In the genomic region with DNA sequence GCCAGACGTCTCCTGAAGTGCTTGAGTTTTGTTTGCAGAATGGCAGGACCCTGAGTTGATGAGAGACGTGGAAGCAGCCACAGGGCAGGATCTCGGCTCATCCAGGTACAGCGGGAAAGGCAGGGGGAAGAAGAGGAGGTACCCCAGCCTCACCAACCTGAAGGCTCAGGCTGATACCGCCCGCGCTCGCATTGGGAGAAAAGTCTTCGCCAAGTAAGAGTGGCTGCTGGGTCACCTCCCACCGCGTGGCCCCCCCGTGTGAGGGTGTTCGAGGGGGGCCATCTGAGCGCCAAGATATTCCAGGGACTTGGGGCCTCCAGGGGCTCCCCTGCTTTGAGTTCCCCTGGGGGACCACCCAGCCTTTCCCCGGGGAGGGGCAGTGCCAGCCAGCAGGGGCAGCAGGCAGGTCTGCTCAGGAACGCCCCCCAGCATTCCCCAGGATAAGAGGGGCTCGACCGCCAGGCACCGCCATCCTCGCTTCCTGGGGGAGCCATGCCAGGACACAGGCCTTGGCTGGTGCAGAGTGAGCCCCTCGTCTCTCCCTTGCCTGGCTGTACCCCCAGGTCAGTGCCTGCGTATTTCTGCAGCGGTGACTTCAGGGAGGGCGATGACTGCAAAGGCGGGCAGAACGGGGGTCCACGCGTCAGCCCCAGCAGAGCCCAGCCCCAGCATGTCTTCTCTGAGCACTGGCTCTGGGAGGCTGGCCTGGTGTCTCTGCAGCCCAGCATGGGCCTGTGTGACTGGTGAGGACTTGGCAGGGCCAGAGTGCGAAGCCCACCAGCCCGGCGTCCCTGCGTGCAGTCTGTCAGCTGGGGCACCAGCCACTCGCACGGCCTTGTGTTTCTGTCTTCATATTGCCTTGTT, we compare ENCODE assay signal across 21 cellular contexts. TPM values are rescaled to one million over a fixed set of nuclear protein-coding genes. Genes with fewer than 3 reads are reported as not detected.
DNase-seq lines count a peak whose midpoint lies in the region; ATAC-seq and TF ChIP-seq lines count a peak whose summit lies in the region.
"Had no signal": no experiment of that assay in that cellular context is flagged by ENCODE, and none has a peak within 500 bp of the region (broad histone marks: within the 10 kb centered on the region; RNA-seq: fewer than 3 reads in every experiment).

No MANE protein-coding gene starts in this region.

- H3K4me3 Mint-ChIP-seq in CD14-positive monocyte (no peak overlapping the region), activated B cell treated with CpG ODN at 0.5 μM for 24 hours (no peak overlapping the region)
- H3K4me3 Mint-ChIP-seq: CD4-positive, CD25-positive, alpha-beta regulatory T cell; IgD-negative memory B cell had no signal

- H3K27me3 Mint-ChIP-seq in CD14-positive monocyte (ENCODE audit: low read depth in 3 of 3) = peaks cover 0 to 3% (median 0%) of the 10 kb centered on the region in 3 donors
- no peaks in the 10 kb centered on the region for H3K27me3 Mint-ChIP-seq in activated B cell treated with CpG ODN at 0.5 μM for 24 hours
- H3K27me3 Mint-ChIP-seq: CD4-positive, CD25-positive, alpha-beta regulatory T cell; IgD-negative memory B cell had no signal

- ATAC-seq in activated B cell treated with CpG ODN at 0.5 μM for 24 hours (ENCODE audit: low read depth) (no peak), right cardiac atrium (no peak), HG02642 (IDR thresholded peaks at IDR 0.05; ENCODE audit: poor library complexity, unreplicated experiment) (no peak), GM18498 (IDR thresholded peaks at IDR 0.05; ENCODE audit: unreplicated experiment) (no peak)

- TF ChIP-seq CTCF in CD14-positive monocyte (IDR thresholded peaks at IDR 0.05) = no peak
- no peak for TF ChIP-seq CTCF in activated B cell treated with CpG ODN at 0.5 μM for 24 hours (IDR thresholded peaks at IDR 0.05)

- peak overlapping the region in 1 of 7 donors; percentile 5 for H3K27ac Mint-ChIP-seq in CD14-positive monocyte
- H3K27ac Mint-ChIP-seq in activated B cell treated with CpG ODN at 0.5 μM for 24 hours = no peak overlapping the region
- H3K27ac Mint-ChIP-seq: CD4-positive, CD25-positive, alpha-beta regulatory T cell had no signal

- H3K9me3 Mint-ChIP-seq in CD14-positive monocyte (peaks cover 9 to 21% (median 17%) of the 10 kb centered on the region in 7 donors), activated B cell treated with CpG ODN at 0.5 μM for 24 hours (peaks cover 11% of the 10 kb centered on the region)

- intact Hi-C loops in CD14-positive monocyte (cut with micrococcal nuclease) (no loop called here), activated B cell treated with CpG ODN at 0.5 μM for 24 hours (cut with micrococcal nuclease) (no loop called here), right cardiac atrium (cut with DNase I) (no loop called here), posterior vena cava (cut with DNase I) (no loop called here)

- no peak overlapping the region for H3K27ac ChIP-seq in right cardiac atrium (ENCODE audit: low read length)

- H3K36me3 Mint-ChIP-seq in CD14-positive monocyte (peaks cover 34 to 62% of the 10 kb centered on the region in 2 donors), activated B cell treated with CpG ODN at 0.5 μM for 24 hours (ENCODE audit: low read depth) (peaks cover 28% of the 10 kb centered on the region)

- no peak overlapping the region for H3K4me3 ChIP-seq in right cardiac atrium (ENCODE audit: low read length)

- DNase-seq in CD14-positive monocyte (ENCODE audit: low spot score) (peak; percentile 46), activated B cell treated with CpG ODN at 0.5 μM for 24 hours (peak; percentile 7), right cardiac atrium (peak; percentile 7 to 56 (median 44)), posterior vena cava (ENCODE audit: low spot score) (peak; percentile 73), LoVo (ENCODE audit: low spot score) (no peak)
- DNase-seq: ACHN; AML-193; Caco-2; CD4-positive, CD25-positive, alpha-beta regulatory T cell; EL; H7; Kasumi-1; NCI-H1105 treated with DMSO at 0.1 percent for 48 hours; NCI-H1694 treated with DMSO at 0.1 percent for 48 hours; NCI-H226; NCI-H524 treated with DMSO at 0.1 percent for 48 hours; SHP77 had no signal

- CTCF ChIA-PET in activated B cell treated with CpG ODN at 0.5 μM for 24 hours (lab: Charles Lee) = no interaction called here

- POLR2A ChIA-PET in activated B cell treated with CpG ODN at 0.5 μM for 24 hours (lab: Charles Lee) = no interaction called here

- 88% methylated on average over 34 of the region's 34 CpGs for WGBS in right cardiac atrium

- H3K9me3 ChIP-seq in right cardiac atrium (ENCODE audit: control insufficient read depth, low read length) = no peaks in the 10 kb centered on the region
- H3K9me3 ChIP-seq: Caco-2 had no signal

- no peaks in the 10 kb centered on the region for H3K4me1 Mint-ChIP-seq in CD14-positive monocyte
- H3K4me1 Mint-ChIP-seq in activated B cell treated with CpG ODN at 0.5 μM for 24 hours = no peaks in the 10 kb centered on the region
- H3K4me1 Mint-ChIP-seq: CD4-positive, CD25-positive, alpha-beta regulatory T cell; IgD-negative memory B cell had no signal

- H3K4me1 ChIP-seq in right cardiac atrium (ENCODE audit: control insufficient read depth, insufficient read depth, low read length) = no peaks in the 10 kb centered on the region
- H3K4me1 ChIP-seq: Caco-2 had no signal

- H3K27me3 ChIP-seq in right cardiac atrium (ENCODE audit: control insufficient read depth, insufficient read depth) = no peaks in the 10 kb centered on the region

RNA-seq across cellular contexts. Expression of a gene that starts 22.3 kb away (rescaled TPM):
- polyA plus RNA-seq in CD14-positive monocyte = not detected
- not detected in 2 replicates for total RNA-seq in activated B cell treated with CpG ODN at 0.5 μM for 24 hours
- total RNA-seq in right cardiac atrium = not detected
- not detected for polyA plus RNA-seq in right cardiac atrium
- total RNA-seq in posterior vena cava = not detected
- total RNA-seq: Caco-2; CD4-positive, CD25-positive, alpha-beta regulatory T cell; H7; HT-29 had no signal
- polyA plus RNA-seq: CD4-positive, CD25-positive, alpha-beta regulatory T cell; IgD-negative memory B cell had no signal

RNA-seq across cellular contexts. Expression of a gene that starts 37.0 kb away (rescaled TPM):
- polyA plus RNA-seq in CD14-positive monocyte = 1 to 10 TPM; 2.6 to 4.8 TPM
- 31.7 and 35.2 TPM in 2 replicates for total RNA-seq in activated B cell treated with CpG ODN at 0.5 μM for 24 hours
- 1 to 10 TPM; 7.7 to 8.8 (median 8.5) TPM for total RNA-seq in right cardiac atrium
- 5.0 TPM for polyA plus RNA-seq in right cardiac atrium
- 10 to 100 TPM; 14.3 to 14.7 TPM for total RNA-seq in posterior vena cava
